Comparison of ENCODE assay signal across 21 cellular contexts in genomic region chr11:65104628-65105027, GRCh38. TPM values are rescaled to one million over a fixed set of nuclear protein-coding genes. Genes with fewer than 3 reads are reported as not detected.
DNase-seq lines count a peak whose midpoint lies in the region; ATAC-seq, FAIRE-seq and TF ChIP-seq lines count a peak whose summit lies in the region.
"Had no signal": no experiment of that assay in that cellular context is flagged by ENCODE, and none has a peak within 500 bp of the region (broad histone marks: within the 10 kb centered on the region; RNA-seq: fewer than 3 reads in every experiment).

No MANE protein-coding gene starts in this region.

- no peaks in the 10 kb centered on the region for H3K9me3 ChIP-seq in pancreas
- H3K9me3 ChIP-seq: A549; BLaER1 treated with 17β-estradiol and CSF1 and Interleukin-3, amounts not matched to agents 10 nM and 100 nM; breast epithelium; HAP-1; psoas muscle had no signal

- no peak for DNase-seq in activated CD4-positive, alpha-beta T cell treated with anti-CD3 and anti-CD28 coated beads for 36 hours
- no peak for DNase-seq in activated CD4-positive, alpha-beta T cell treated with anti-CD3 and anti-CD28 coated beads for 48 hours
- peak; percentile 36 for DNase-seq in fibroblast of gingiva (ENCODE audit: low read depth)
- DNase-seq in pancreas: no peak
- no peak for DNase-seq in stimulated activated CD4-positive, alpha-beta T cell treated with anti-CD3 and anti-CD28 coated beads, Interleukin-2, amount 100 ng/mL, for 48 hours
- no peak for DNase-seq in GM13976 (ENCODE audit: low spot score)
- no peak for DNase-seq in NCI-H345 treated with DMSO at 0.1 percent for 48 hours (lab: John Stamatoyannopoulos, UW; ENCODE audit: unreplicated experiment)
- DNase-seq: activated naive CD4-positive, alpha-beta T cell treated with Interleukin-2 at 50 U/mL for 16 hours; DMS 273 treated with DMSO at 0.1 percent for 48 hours; naive B cell; NCI-H1436; psoas muscle; SHP77; trophoblast cell had no signal

- H3K36me3 Mint-ChIP-seq in activated CD4-positive, alpha-beta T cell treated with anti-CD3 and anti-CD28 coated beads for 36 hours (ENCODE audit: low read depth): peaks cover 7% of the 10 kb centered on the region
- H3K36me3 Mint-ChIP-seq: naive B cell had no signal

- no peaks in the 10 kb centered on the region for H3K9me3 Mint-ChIP-seq in activated CD4-positive, alpha-beta T cell treated with anti-CD3 and anti-CD28 coated beads for 36 hours (ENCODE audit: low read depth)
- H3K9me3 Mint-ChIP-seq: naive B cell had no signal

- peaks cover 41 to 45% (median 42%) of the 10 kb centered on the region in 3 donors for H3K4me1 ChIP-seq in pancreas
- H3K4me1 ChIP-seq: A549; BLaER1 treated with 17β-estradiol and CSF1 and Interleukin-3, amounts not matched to agents 10 nM and 100 nM; HAP-1 had no signal

- FAIRE-seq in pancreas (lab: Jason Lieb, UNC): no peak
- FAIRE-seq: A549, G401.6 had no signal

- no peak for ATAC-seq in activated CD4-positive, alpha-beta T cell treated with anti-CD3 and anti-CD28 coated beads for 36 hours
- ATAC-seq in pancreas: peak in 2 of 4 donors; percentile 17 to 32
- ATAC-seq: A549, psoas muscle had no signal

- H3K27me3 ChIP-seq in pancreas: no peaks in the 10 kb centered on the region
- H3K27me3 ChIP-seq: BLaER1 treated with 17β-estradiol and CSF1 and Interleukin-3, amounts not matched to agents 10 nM and 100 nM; breast epithelium had no signal

- POLR2A ChIA-PET in activated CD4-positive, alpha-beta T cell treated with anti-CD3 and anti-CD28 coated beads for 36 hours (lab: Charles Lee): no interaction called here

- CTCF ChIA-PET in activated CD4-positive, alpha-beta T cell treated with anti-CD3 and anti-CD28 coated beads for 36 hours (lab: Charles Lee): interaction anchor here (0.6 to 1.4 kb wide), 3 partner anchors 8 to 31 kb away, joined by 3 to 4 read pairs (median 3); no protein-coding TSS in a partner anchor

- H3K4me3 ChIP-seq in pancreas: no peak overlapping the region
- H3K4me3 ChIP-seq: A549; BLaER1 treated with 17β-estradiol and CSF1 and Interleukin-3, amounts not matched to agents 10 nM and 100 nM; breast epithelium; HAP-1; lung; psoas muscle had no signal

- TF ChIP-seq CTCF in VCaP (conservative IDR thresholded peaks at IDR 0.05) (no peak), pancreas (IDR thresholded peaks at IDR 0.05) (no peak), GM13976 (IDR thresholded peaks at IDR 0.05; ENCODE audit: borderline replicate concordance, control extremely low read depth, extremely low read depth, insufficient read depth, missing control alignments) (no peak)

- H3K27me3 Mint-ChIP-seq in activated CD4-positive, alpha-beta T cell treated with anti-CD3 and anti-CD28 coated beads for 36 hours: no peaks in the 10 kb centered on the region
- H3K27me3 Mint-ChIP-seq: naive B cell had no signal

- intact Hi-C loops in activated CD4-positive, alpha-beta T cell treated with anti-CD3 and anti-CD28 coated beads for 36 hours (cut with DNase I, micrococcal nuclease): no loop called here
- intact Hi-C loops in pancreas (cut with DNase I): loop anchor here in 1 of 3 donors (10.0 kb wide), 1 partner anchor 250 kb away; no protein-coding TSS in a partner anchor

- H3K4me3 Mint-ChIP-seq in activated CD4-positive, alpha-beta T cell treated with anti-CD3 and anti-CD28 coated beads for 36 hours: no peak overlapping the region
- H3K4me3 Mint-ChIP-seq: naive B cell had no signal

- peak overlapping the region; percentile 2 for H3K27ac Mint-ChIP-seq in activated CD4-positive, alpha-beta T cell treated with anti-CD3 and anti-CD28 coated beads for 36 hours

- H3K4me1 Mint-ChIP-seq in activated CD4-positive, alpha-beta T cell treated with anti-CD3 and anti-CD28 coated beads for 36 hours: peaks cover 7% of the 10 kb centered on the region

- 15 to 21% methylated on average over 4 of the region's 4 CpGs for WGBS in pancreas, 2 donors

- H3K27ac ChIP-seq in VCaP: peak overlapping the region; percentile 100
- peak overlapping the region in 3 of 4 donors; percentile 33 to 74 (median 35) for H3K27ac ChIP-seq in pancreas
- H3K27ac ChIP-seq: A549; BLaER1 treated with 17β-estradiol and CSF1 and Interleukin-3, amounts not matched to agents 10 nM and 100 nM; psoas muscle had no signal

- in situ Hi-C loops in GM13976 (cut with MboI; ENCODE audit: low sequenced_read_pairs, unreplicated experiment): no loop called here

- H3K36me3 ChIP-seq in pancreas: peaks cover 0 to 21% (median 7%) of the 10 kb centered on the region in 3 donors

RNA-seq across cellular contexts. Expression of gene TM7SF2, which starts 7.0 kb away (rescaled TPM):
- total RNA-seq in activated CD4-positive, alpha-beta T cell treated with anti-CD3 and anti-CD28 coated beads for 36 hours: 10 to 100 TPM; 17.4 to 18.1 TPM
- total RNA-seq in pancreas: 100 to 1,000 TPM in 1 of 6 donors, 10 to 100 TPM in 5; 12.8 to 176 (median 43.4) TPM
- 100 to 1,000 TPM in 1 of 2 donors, 10 to 100 TPM in 1; 76.8 to 203 TPM for polyA plus RNA-seq in pancreas

RNA-seq across cellular contexts. Expression of gene VPS51, which starts 8.6 kb away (rescaled TPM):
- total RNA-seq in activated CD4-positive, alpha-beta T cell treated with anti-CD3 and anti-CD28 coated beads for 36 hours: 100 to 1,000 TPM in 1 of 2 experiments, 10 to 100 TPM in 1; 94.3 to 123 TPM
- total RNA-seq in pancreas: 100 to 1,000 TPM in 5 of 6 donors, 10 to 100 TPM in 1; 85.4 to 150 (median 130) TPM
- 100 to 1,000 TPM; 119 to 179 TPM for polyA plus RNA-seq in pancreas

RNA-seq across cellular contexts. Expression of gene ZNHIT2, which starts 12.9 kb away (rescaled TPM):
- total RNA-seq in activated CD4-positive, alpha-beta T cell treated with anti-CD3 and anti-CD28 coated beads for 36 hours: 1 to 10 TPM; 7.1 to 9.7 TPM
- total RNA-seq in pancreas: 10 to 100 TPM in 1 of 6 donors, 1 to 10 TPM in 5; 4.3 to 11.7 (median 7.1) TPM
- 10 to 100 TPM; 14.0 to 17.8 TPM for polyA plus RNA-seq in pancreas

RNA-seq across cellular contexts. Expression of gene FAU, which starts 17.3 kb away (rescaled TPM):
- 1,000 to 10,000 TPM; 1,125 to 1,182 TPM for total RNA-seq in activated CD4-positive, alpha-beta T cell treated with anti-CD3 and anti-CD28 coated beads for 36 hours
- total RNA-seq in pancreas: 100 to 1,000 TPM; 493 to 810 (median 529) TPM
- polyA plus RNA-seq in pancreas: 100 to 1,000 TPM; 530 to 652 TPM

RNA-seq across cellular contexts. Expression of gene MRPL49, which starts 17.5 kb away (rescaled TPM):
- 10 to 100 TPM; 58.5 to 62.5 TPM for total RNA-seq in activated CD4-positive, alpha-beta T cell treated with anti-CD3 and anti-CD28 coated beads for 36 hours
- 10 to 100 TPM; 13.9 to 31.2 (median 21.4) TPM for total RNA-seq in pancreas
- polyA plus RNA-seq in pancreas: 10 to 100 TPM; 10.3 to 30.3 TPM
